ENCODE assay signal across 8 cellular contexts in genomic region chr16:31072540-31073072, GRCh38. TPM values are rescaled to one million over a fixed set of nuclear protein-coding genes. Genes with fewer than 3 reads are reported as not detected.
DNase-seq lines count a peak whose midpoint lies in the region; ATAC-seq and TF ChIP-seq lines count a peak whose summit lies in the region.

No MANE protein-coding gene starts in this region.

- peaks cover 18% of the 10 kb centered on the region for H3K79me1 ChIP-seq in trophoblast cell (ENCODE audit: low read length)

- peak overlapping the region; percentile 96 for H2BK120ac ChIP-seq in trophoblast cell (ENCODE audit: insufficient read depth, low read length, poor library complexity)

- H2AK5ac ChIP-seq in trophoblast cell (ENCODE audit: low read length), result peak overlapping the region; percentile 78

- H3K23ac ChIP-seq in trophoblast cell (ENCODE audit: low read length), result no peak overlapping the region

- H2AFZ ChIP-seq in trophoblast cell (ENCODE audit: insufficient read depth, low read length, poor library complexity), result peak overlapping the region; percentile 98

- peaks cover 18% of the 10 kb centered on the region for H3K36me3 ChIP-seq in HUES64 (ENCODE audit: insufficient read depth, low read length)
- H3K36me3 ChIP-seq in trophoblast cell (ENCODE audit: control insufficient read depth in 1 of 2, insufficient read depth in 2 of 2, low read length in 2 of 2), result peaks cover 17% of the 10 kb centered on the region in 2 experiments

- H3K36me3 Mint-ChIP-seq in activated CD4-positive, alpha-beta memory T cell treated with anti-CD3 and anti-CD28 coated beads, Interleukin-2, amount 10 ng/mL, durations not matched to agents 7 days and 5 days (ENCODE audit: low read depth), result peaks cover 29% of the 10 kb centered on the region

- H3K4me3 Mint-ChIP-seq in activated CD4-positive, alpha-beta memory T cell treated with anti-CD3 and anti-CD28 coated beads, Interleukin-2, amount 10 ng/mL, durations not matched to agents 7 days and 5 days, result peak overlapping the region; percentile 97

- CTCF ChIA-PET in activated CD4-positive, alpha-beta memory T cell treated with anti-CD3 and anti-CD28 coated beads, Interleukin-2, amount 10 ng/mL, durations not matched to agents 7 days and 5 days (lab: Charles Lee), result interaction anchor here (1.0 to 2.7 kb wide), 6 partner anchors 20 to 796 kb away, joined by 3 to 18 read pairs (median 8); no protein-coding TSS in a partner anchor

- H4K8ac ChIP-seq in trophoblast cell (ENCODE audit: low read depth, low read length), result peak overlapping the region; percentile 98

- H3K9me3 Mint-ChIP-seq in activated CD4-positive, alpha-beta memory T cell treated with anti-CD3 and anti-CD28 coated beads, Interleukin-2, amount 10 ng/mL, durations not matched to agents 7 days and 5 days, result no peaks in the 10 kb centered on the region

- H3K4me3 ChIP-seq in HUES64 (ENCODE audit: low read length) (peak overlapping the region; percentile 81), fibroblast of the aortic adventitia (ENCODE audit: low read depth, low read length) (peak overlapping the region; percentile 82), trophoblast cell (ENCODE audit: low read depth, low read length) (peak overlapping the region; percentile 97)

- H4K91ac ChIP-seq in trophoblast cell (ENCODE audit: low read depth, low read length), result peak overlapping the region; percentile 91

- peak overlapping the region; percentile 99 for H2BK5ac ChIP-seq in trophoblast cell (ENCODE audit: low read depth, low read length, poor library complexity)

- H3K18ac ChIP-seq in trophoblast cell (ENCODE audit: low read length), result peak overlapping the region; percentile 90

- H3K27me3 ChIP-seq in HUES64 (ENCODE audit: insufficient read depth, low read length) (no peaks in the 10 kb centered on the region), trophoblast cell (ENCODE audit: insufficient read depth, low read length) (no peaks in the 10 kb centered on the region)

- H3K27ac Mint-ChIP-seq in activated CD4-positive, alpha-beta memory T cell treated with anti-CD3 and anti-CD28 coated beads, Interleukin-2, amount 10 ng/mL, durations not matched to agents 7 days and 5 days, result peak overlapping the region; percentile 94

- peak overlapping the region; percentile 91 for H3K4ac ChIP-seq in trophoblast cell (ENCODE audit: low read depth, low read length)

- H4K12ac ChIP-seq in trophoblast cell (ENCODE audit: low read depth, low read length), result peak overlapping the region; percentile 89

- H3K27ac ChIP-seq in HUES64 (ENCODE audit: low read depth, low read length), result peak overlapping the region; percentile 96
- H3K27ac ChIP-seq in trophoblast cell (ENCODE audit: low read depth, low read length), result peak overlapping the region; percentile 98

- TF ChIP-seq CTCF in fibroblast of the aortic adventitia (IDR thresholded peaks at IDR 0.05; ENCODE audit: insufficient read depth, low read length), result no peak

- H3K9ac ChIP-seq in HUES64 (ENCODE audit: low read depth, low read length) (peak overlapping the region; percentile 95), trophoblast cell (ENCODE audit: low read length) (peak overlapping the region; percentile 99)

- H3K4me2 ChIP-seq in trophoblast cell (ENCODE audit: low read length), result peak overlapping the region; percentile 98

- DNase-seq in DMS53 (lab: John Stamatoyannopoulos, UW), result peak; percentile 47
- DNase-seq in DMS53 treated with DMSO at 0.1 percent for 48 hours (lab: John Stamatoyannopoulos, UW; ENCODE audit: unreplicated experiment), result no peak
- peak; percentile 61 for DNase-seq in activated CD4-positive, alpha-beta memory T cell treated with anti-CD3 and anti-CD28 coated beads, Interleukin-2, amount 10 ng/mL, durations not matched to agents 7 days and 5 days
- peak; percentile 42 for DNase-seq in fibroblast of the aortic adventitia (ENCODE audit: low read depth)
- peak in 1 of 2 donors; percentile 55 for DNase-seq in trophoblast cell
- no peak for DNase-seq in NCI-H187 treated with DMSO at 0.1 percent for 48 hours (lab: John Stamatoyannopoulos, UW)

- H3K9me3 ChIP-seq in HUES64 (ENCODE audit: insufficient read depth, low read depth, low read length), result no peaks in the 10 kb centered on the region
- no peaks in the 10 kb centered on the region for H3K9me3 ChIP-seq in trophoblast cell (ENCODE audit: insufficient read depth, low read depth, low read length)

- WGBS in HUES64, result 1% methylated on average over 20 of the region's 20 CpGs
- no CpG with 5 or more reads among the region's 20 CpGs for WGBS in trophoblast cell (ENCODE audit: extremely low coverage, insufficient coverage, insufficient read length)

- H3K4me1 Mint-ChIP-seq in activated CD4-positive, alpha-beta memory T cell treated with anti-CD3 and anti-CD28 coated beads, Interleukin-2, amount 10 ng/mL, durations not matched to agents 7 days and 5 days, result peaks cover 35% of the 10 kb centered on the region

- H3K4me1 ChIP-seq in HUES64 (ENCODE audit: insufficient read depth, low read length) (peaks cover 8% of the 10 kb centered on the region; the same call in 1 of the 2 replicates), trophoblast cell (ENCODE audit: control insufficient read depth in 1 of 2, insufficient read depth in 2 of 2, low read length in 2 of 2) (peaks cover 7% of the 10 kb centered on the region in 2 experiments)

- peaks cover 23% of the 10 kb centered on the region for H3K79me2 ChIP-seq in trophoblast cell (ENCODE audit: control insufficient read depth, insufficient read depth, low read length, poor library complexity)

- POLR2A ChIA-PET in activated CD4-positive, alpha-beta memory T cell treated with anti-CD3 and anti-CD28 coated beads, Interleukin-2, amount 10 ng/mL, durations not matched to agents 7 days and 5 days (lab: Charles Lee), result interaction anchor here (1.0 to 3.5 kb wide), 14 partner anchors 8 to 385 kb away, joined by 3 to 43 read pairs (median 13); partner anchors contain the start of genes FUS, HSD3B7, KAT8 and PRSS53

- peak overlapping the region; percentile 97 for H3K14ac ChIP-seq in trophoblast cell (ENCODE audit: low read length)

- no peak for ATAC-seq in GM21717 (IDR thresholded peaks at IDR 0.05; ENCODE audit: unreplicated experiment)

- H2BK12ac ChIP-seq in trophoblast cell (ENCODE audit: low read length), result peak overlapping the region; percentile 3

- no peaks in the 10 kb centered on the region for H3K27me3 Mint-ChIP-seq in activated CD4-positive, alpha-beta memory T cell treated with anti-CD3 and anti-CD28 coated beads, Interleukin-2, amount 10 ng/mL, durations not matched to agents 7 days and 5 days

RNA-seq across cellular contexts. Expression of gene ZNF668, which starts 1.4 kb away (rescaled TPM):
- polyA plus RNA-seq in HUES64 (2013, experiment 1 of 2), result 12.8 TPM
- polyA plus RNA-seq in HUES64 (2013, experiment 2 of 2), result 8.7 TPM
- 10 to 100 TPM; 13.9 to 17.4 TPM for total RNA-seq in activated CD4-positive, alpha-beta memory T cell treated with anti-CD3 and anti-CD28 coated beads, Interleukin-2, amount 10 ng/mL, durations not matched to agents 7 days and 5 days
- 4.6 and 12.3 TPM in 2 replicates for total RNA-seq in fibroblast of the aortic adventitia (ENCODE audit: low replicate concordance)
- polyA plus RNA-seq in trophoblast cell (2013), result 21.2 and 21.4 TPM in 2 replicates

RNA-seq across cellular contexts. Expression of gene ZNF646, which starts 1.6 kb away (rescaled TPM):
- 10.2 TPM for polyA plus RNA-seq in HUES64 (2013, experiment 1 of 2)
- 12.4 TPM for polyA plus RNA-seq in HUES64 (2013, experiment 2 of 2)
- 10 to 100 TPM; 31.9 to 32.1 TPM for total RNA-seq in activated CD4-positive, alpha-beta memory T cell treated with anti-CD3 and anti-CD28 coated beads, Interleukin-2, amount 10 ng/mL, durations not matched to agents 7 days and 5 days
- 5.8 and 16.2 TPM in 2 replicates for total RNA-seq in fibroblast of the aortic adventitia (ENCODE audit: low replicate concordance)
- 13.3 and 15.2 TPM in 2 replicates for polyA plus RNA-seq in trophoblast cell (2013)

RNA-seq across cellular contexts. Expression of gene PRSS53, which starts 16.1 kb away (rescaled TPM):
- polyA plus RNA-seq in HUES64 (2013, experiment 1 of 2), result 1.4 TPM
- polyA plus RNA-seq in HUES64 (2013, experiment 2 of 2), result 0.95 TPM
- total RNA-seq in activated CD4-positive, alpha-beta memory T cell treated with anti-CD3 and anti-CD28 coated beads, Interleukin-2, amount 10 ng/mL, durations not matched to agents 7 days and 5 days, result 1 to 10 TPM; 4.7 to 4.9 TPM
- 1.6 and 2.8 TPM in 2 replicates for total RNA-seq in fibroblast of the aortic adventitia (ENCODE audit: low replicate concordance)
- polyA plus RNA-seq in trophoblast cell (2013), result 1.4 and 1.5 TPM in 2 replicates

RNA-seq across cellular contexts. Expression of gene VKORC1, which starts 22.0 kb away (rescaled TPM):
- polyA plus RNA-seq in HUES64 (2013, experiment 1 of 2), result 66.6 TPM
- polyA plus RNA-seq in HUES64 (2013, experiment 2 of 2), result 80.0 TPM
- 10 to 100 TPM; 66.0 to 66.1 TPM for total RNA-seq in activated CD4-positive, alpha-beta memory T cell treated with anti-CD3 and anti-CD28 coated beads, Interleukin-2, amount 10 ng/mL, durations not matched to agents 7 days and 5 days
- 56.3 and 146 TPM in 2 replicates for total RNA-seq in fibroblast of the aortic adventitia (ENCODE audit: low replicate concordance)
- 112 and 118 TPM in 2 replicates for polyA plus RNA-seq in trophoblast cell (2013)

RNA-seq across cellular contexts. Expression of gene BCKDK, which starts 35.6 kb away (rescaled TPM):
- 34.1 TPM for polyA plus RNA-seq in HUES64 (2013, experiment 1 of 2)
- 44.3 TPM for polyA plus RNA-seq in HUES64 (2013, experiment 2 of 2)
- 10 to 100 TPM; 32.9 to 34.4 TPM for total RNA-seq in activated CD4-positive, alpha-beta memory T cell treated with anti-CD3 and anti-CD28 coated beads, Interleukin-2, amount 10 ng/mL, durations not matched to agents 7 days and 5 days
- 16.9 and 39.5 TPM in 2 replicates for total RNA-seq in fibroblast of the aortic adventitia (ENCODE audit: low replicate concordance)
- 43.7 and 47.1 TPM in 2 replicates for polyA plus RNA-seq in trophoblast cell (2013)

Comparison
In these comparisons a context has a peak if more than half of its experiments do, and no peak if none do; other contexts are left out.
1. DNase-seq: peak in DMS53 (single experiment), activated CD4-positive, alpha-beta memory T cell treated with anti-CD3 and anti-CD28 coated beads, Interleukin-2, amount 10 ng/mL, durations not matched to agents 7 days and 5 days (single experiment) and fibroblast of the aortic adventitia (single experiment); none in DMS53 treated with DMSO at 0.1 percent for 48 hours (single experiment) and NCI-H187 treated with DMSO at 0.1 percent for 48 hours (single experiment).
2. Peak in every context shown above with its lines, with median percentiles within 50 percentile points of each other: H3K4me3 ChIP-seq.